In genomic region chrX:65034641-65035450, GRCh38 we compare ENCODE assay signal across 1 cellular context.
A peak's percentile ranks its signal among the peaks of the same experiment; 100 is the strongest.
TF ChIP-seq lines count a peak whose summit lies in the region.

Gene ZC3H12B (plus strand): TSS chrX:65034826.

TF ChIP-seq in HEK293, 187 proteins besides CTCF, POLR2A, EP300 and RAD21 (continued from another document):
- peak; percentile 40 for TF ChIP-seq PRDM10 (tag by site-specific recombination; IDR thresholded peaks at IDR 0.05)
- 0 out of 2 replicates have a peak, but pooled peaks have one; percentile 17 for TF ChIP-seq ZSCAN4 (tag by site-specific recombination; IDR thresholded peaks at IDR 0.05)
- TF ChIP-seq ZNF777 (tag by site-specific recombination; IDR thresholded peaks at IDR 0.05; ENCODE audit: borderline replicate concordance): peak; percentile 57; the same call in 1 of the 2 replicates
- TF ChIP-seq, protein P1, sequence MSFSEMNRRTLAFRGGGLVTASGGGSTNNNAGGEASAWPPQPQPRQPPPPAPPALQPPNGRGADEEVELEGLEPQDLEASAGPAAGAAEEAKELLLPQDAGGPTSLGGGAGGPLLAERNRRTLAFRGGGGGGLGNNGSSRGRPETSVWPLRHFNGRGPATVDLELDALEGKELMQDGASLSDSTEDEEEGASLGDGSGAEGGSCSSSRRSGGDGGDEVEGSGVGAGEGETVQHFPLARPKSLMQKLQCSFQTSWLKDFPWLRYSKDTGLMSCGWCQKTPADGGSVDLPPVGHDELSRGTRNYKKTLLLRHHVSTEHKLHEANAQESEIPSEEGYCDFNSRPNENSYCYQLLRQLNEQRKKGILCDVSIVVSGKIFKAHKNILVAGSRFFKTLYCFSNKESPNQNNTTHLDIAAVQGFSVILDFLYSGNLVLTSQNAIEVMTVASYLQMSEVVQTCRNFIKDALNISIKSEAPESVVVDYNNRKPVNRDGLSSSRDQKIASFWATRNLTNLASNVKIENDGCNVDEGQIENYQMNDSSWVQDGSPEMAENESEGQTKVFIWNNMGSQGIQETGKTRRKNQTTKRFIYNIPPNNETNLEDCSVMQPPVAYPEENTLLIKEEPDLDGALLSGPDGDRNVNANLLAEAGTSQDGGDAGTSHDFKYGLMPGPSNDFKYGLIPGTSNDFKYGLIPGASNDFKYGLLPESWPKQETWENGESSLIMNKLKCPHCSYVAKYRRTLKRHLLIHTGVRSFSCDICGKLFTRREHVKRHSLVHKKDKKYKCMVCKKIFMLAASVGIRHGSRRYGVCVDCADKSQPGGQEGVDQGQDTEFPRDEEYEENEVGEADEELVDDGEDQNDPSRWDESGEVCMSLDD (tag by site-specific recombination; IDR thresholded peaks at IDR 0.05): peak; percentile 58; the same call in 1 of the 2 replicates
- no peak for TF ChIP-seq ZNF354C (tag by site-specific recombination; IDR thresholded peaks at IDR 0.05; ENCODE audit: borderline replicate concordance, low read depth)
- TF ChIP-seq ZNF394 (tag by site-specific recombination; IDR thresholded peaks at IDR 0.05; ENCODE audit: borderline replicate concordance): peak; percentile 46; the same call in 1 of the 2 replicates
- 0 out of 2 replicates have a peak, but pooled peaks have one; percentile 10 for TF ChIP-seq WT1 (tag by site-specific recombination; IDR thresholded peaks at IDR 0.05)
- peak; percentile 85 for TF ChIP-seq GLIS2 (tag by site-specific recombination; IDR thresholded peaks at IDR 0.05)
- peak; percentile 56 for TF ChIP-seq ZIC2 (tag by site-specific recombination; IDR thresholded peaks at IDR 0.05)
- TF ChIP-seq ZNF366 (tag by site-specific recombination; conservative IDR thresholded peaks at IDR 0.05): no peak
- peak; percentile 57 for TF ChIP-seq ZNF423 (tag by site-specific recombination; IDR thresholded peaks at IDR 0.05)
- TF ChIP-seq, protein P2, sequence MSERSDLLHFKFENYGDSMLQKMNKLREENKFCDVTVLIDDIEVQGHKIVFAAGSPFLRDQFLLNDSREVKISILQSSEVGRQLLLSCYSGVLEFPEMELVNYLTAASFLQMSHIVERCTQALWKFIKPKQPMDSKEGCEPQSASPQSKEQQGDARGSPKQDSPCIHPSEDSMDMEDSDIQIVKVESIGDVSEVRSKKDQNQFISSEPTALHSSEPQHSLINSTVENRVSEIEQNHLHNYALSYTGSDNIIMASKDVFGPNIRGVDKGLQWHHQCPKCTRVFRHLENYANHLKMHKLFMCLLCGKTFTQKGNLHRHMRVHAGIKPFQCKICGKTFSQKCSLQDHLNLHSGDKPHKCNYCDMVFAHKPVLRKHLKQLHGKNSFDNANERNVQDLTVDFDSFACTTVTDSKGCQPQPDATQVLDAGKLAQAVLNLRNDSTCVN (tag by site-specific recombination; optimal IDR thresholded peaks at IDR 0.05): peak; percentile 29
- TF ChIP-seq ZNF335 (tag by site-specific recombination; conservative IDR thresholded peaks at IDR 0.05): 0 out of 2 replicates have a peak, but pooled peaks have one; percentile 6
- no peak for TF ChIP-seq PRDM6 (tag by site-specific recombination; IDR thresholded peaks at IDR 0.05)
- peak; percentile 87 for TF ChIP-seq GLIS1 (tag by site-specific recombination; IDR thresholded peaks at IDR 0.05)
- 0 out of 2 replicates have a peak, but pooled peaks have one; percentile 48 for TF ChIP-seq HIC1 (tag by site-specific recombination; IDR thresholded peaks at IDR 0.05)
- no peak for TF ChIP-seq ZNF202 (tag by site-specific recombination; IDR thresholded peaks at IDR 0.05; ENCODE audit: borderline replicate concordance)
TF ChIP-seq in HEK293: peak in this region for 25.
